17 cellular contexts compared by ENCODE assay signal in the genomic region with DNA sequence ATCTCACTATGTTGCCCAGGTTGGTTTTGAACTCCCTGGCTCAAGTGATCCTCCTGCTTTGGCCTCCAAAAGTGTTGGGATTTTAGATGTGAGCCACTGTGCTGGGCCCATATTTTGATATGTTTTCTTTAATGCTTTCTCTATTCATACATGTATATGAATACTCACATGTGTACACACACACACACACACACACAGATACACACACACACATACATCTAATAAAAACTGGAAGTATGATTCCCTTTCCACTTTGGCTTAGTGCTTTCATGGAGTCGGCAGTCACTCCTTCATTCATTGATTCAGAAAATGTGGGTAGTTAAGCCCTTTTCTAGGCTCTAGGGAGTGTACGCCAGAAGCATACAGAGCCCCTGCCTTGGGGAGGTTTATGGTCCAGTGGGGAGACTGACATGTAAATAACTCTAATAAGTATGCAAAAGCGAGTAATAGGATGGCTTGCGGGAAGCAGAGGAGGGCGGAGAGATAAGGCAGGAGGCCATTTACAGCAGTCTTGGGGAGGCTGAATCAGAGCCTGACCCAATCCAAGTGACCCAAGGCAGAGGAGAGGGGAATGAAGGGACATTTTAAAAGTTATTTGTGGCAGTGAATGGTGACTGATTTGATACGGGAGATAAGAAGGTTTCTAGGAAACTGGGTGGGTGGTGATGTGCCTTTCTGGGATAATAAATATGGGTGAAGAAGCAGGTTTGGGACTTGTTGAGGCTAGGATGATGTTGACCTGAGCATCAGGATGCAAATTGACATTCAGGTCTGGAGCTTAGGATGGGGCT.
"Had no signal": no experiment of that assay in that cellular context is flagged by ENCODE, and none has a peak within 500 bp of the region (broad histone marks: within the 10 kb centered on the region; RNA-seq: fewer than 3 reads in every experiment).

No MANE protein-coding gene starts in this region.

- H3K27ac ChIP-seq: esophagus squamous epithelium, tibial nerve, uterus had no signal

- H3K4me1 ChIP-seq: tibial nerve, uterus had no signal

- H3K4me1 Mint-ChIP-seq: nephron had no signal

- H3K4me3 ChIP-seq: esophagus squamous epithelium, smooth muscle cell, tibial nerve, uterus had no signal

- H3K27me3 ChIP-seq: esophagus squamous epithelium, tibial nerve, uterus had no signal

- H3K4me3 Mint-ChIP-seq: activated CD8-positive, alpha-beta memory T cell treated with anti-CD3 and anti-CD28 coated beads, Interleukin-2, amount 10 ng/mL, durations not matched to agents 7 days and 5 days; nephron had no signal

- ATAC-seq: activated CD4-positive, CD25-positive, alpha-beta regulatory T cell treated with anti-CD3 and anti-CD28 coated beads, Interleukin-2, amount 50 U/mL, for 24 hours; activated CD8-positive, alpha-beta memory T cell treated with anti-CD3 and anti-CD28 coated beads, Interleukin-2, amount 10 ng/mL, durations not matched to agents 7 days and 5 days; left cardiac atrium; sciatic nerve had no signal

- DNase-seq: activated CD8-positive, alpha-beta memory T cell treated with anti-CD3 and anti-CD28 coated beads, Interleukin-2, amount 10 ng/mL, durations not matched to agents 7 days and 5 days; activated naive CD4-positive, alpha-beta T cell treated with Interleukin-2 at 50 U/mL for 16 hours; activated T-cell treated with anti-CD3 and anti-CD28 coated beads, Interleukin-2, amount 50 U/mL, for 1 hour; cerebellar nuclear complex; effector CD8-positive, alpha-beta T cell; esophagus squamous epithelium; left cardiac atrium; stimulated activated CD4-positive, alpha-beta T cell treated with anti-CD3 and anti-CD28 coated beads, Interleukin-4, amount 100 ng/mL, for 4 hours; stimulated activated naive CD4-positive, alpha-beta T cell treated with Interleukin-2 at 50 U/mL for 16 hours; T-helper 1 cell; uterus had no signal

- H3K36me3 ChIP-seq: uterus had no signal

- H3K27ac Mint-ChIP-seq: activated CD8-positive, alpha-beta memory T cell treated with anti-CD3 and anti-CD28 coated beads, Interleukin-2, amount 10 ng/mL, durations not matched to agents 7 days and 5 days; activated T-helper 2 cell treated with anti-CD3 and anti-CD28 coated beads, Interferon-gamma antibody, Interleukin-2, Interleukin-4, amounts not matched to agents 10 μg/mL and 5 μg/mL and 100 μg/mL, durations not matched to agents 14 hours and 24 hours and 36 hours; nephron had no signal

- H3K4me2 ChIP-seq: smooth muscle cell had no signal

- H3K9me3 ChIP-seq: esophagus squamous epithelium, tibial nerve, uterus had no signal

- H3K27me3 Mint-ChIP-seq: activated CD8-positive, alpha-beta memory T cell treated with anti-CD3 and anti-CD28 coated beads, Interleukin-2, amount 10 ng/mL, durations not matched to agents 7 days and 5 days had no signal
